20 cellular contexts compared by ENCODE assay signal in the genomic region with DNA sequence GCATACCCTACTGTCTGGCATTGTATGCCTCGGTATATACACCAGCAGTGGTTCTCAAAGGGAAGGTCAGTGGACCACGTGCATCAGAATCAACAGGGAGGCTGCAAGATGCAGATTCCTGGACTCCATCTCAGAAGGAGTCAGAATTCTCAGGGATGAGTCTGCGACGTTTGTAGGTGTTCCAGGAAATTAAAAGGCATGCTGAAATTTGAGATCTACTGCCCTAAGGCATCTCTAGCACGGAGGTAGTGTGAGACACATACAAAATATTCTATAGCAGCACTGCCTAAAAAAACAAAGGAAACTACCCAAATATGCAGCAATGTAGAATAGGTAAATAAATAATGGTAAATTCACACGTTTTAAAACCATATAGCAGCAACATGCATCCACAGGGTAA.
"Had no signal": no experiment of that assay in that cellular context is flagged by ENCODE, and none has a peak within 500 bp of the region (broad histone marks: within the 10 kb centered on the region; RNA-seq: fewer than 3 reads in every experiment).

No MANE protein-coding gene starts in this region.

- H3K4me1 ChIP-seq: ascending aorta, esophagus squamous epithelium, pancreas, right lobe of liver, stomach had no signal

- H3K4me3 ChIP-seq: ascending aorta, cardiac muscle cell, esophagus squamous epithelium, pancreas, right lobe of liver, stomach had no signal

- DNase-seq: activated CD4-positive, alpha-beta T cell treated with anti-CD3 and anti-CD28 coated beads, Interleukin-2, amount 10 ng/mL, durations not matched to agents 24 days and 14 days; activated CD4-positive, CD25-positive, alpha-beta regulatory T cell; activated CD8-positive, alpha-beta T cell treated with anti-CD3 and anti-CD28 coated beads for 36 hours; activated T-cell treated with anti-CD3 and anti-CD28 coated beads, Interleukin-2, amount 50 U/mL, for 24 hours; effector CD8-positive, alpha-beta T cell; esophagus squamous epithelium; left cardiac atrium; natural killer cell; pancreas; right lobe of liver; small intestine; stimulated activated CD4-positive, alpha-beta T cell treated with anti-CD3 and anti-CD28 coated beads, Interleukin-4, amount 100 ng/mL, for 1 hour; stomach; T-helper 9 cell had no signal

- H3K27ac ChIP-seq: ascending aorta, cardiac muscle cell, esophagus squamous epithelium, pancreas, right lobe of liver, stomach had no signal

- H3K27ac Mint-ChIP-seq: activated CD4-positive, alpha-beta T cell treated with anti-CD3 and anti-CD28 coated beads, Interleukin-2, amount 10 ng/mL, durations not matched to agents 24 days and 14 days; activated CD8-positive, alpha-beta T cell treated with anti-CD3 and anti-CD28 coated beads for 36 hours; activated naive CD4-positive, alpha-beta T cell treated with anti-CD3 and anti-CD28 coated beads, Interleukin-2, amount 50 U/mL, for 24 hours; activated T-cell treated with anti-CD3 and anti-CD28 coated beads, Interleukin-2, amount 50 U/mL, for 24 hours; dendritic cell treated with granulocyte-macrophage colony-stimulating factor and Interleukin-4, amounts not matched to agents 40 ng/mL and 50 ng/mL, for 4 days; natural killer cell; stimulated activated effector memory CD8-positive, alpha-beta T cell treated with anti-CD3 and anti-CD28 coated beads, Interleukin-12 subunit alpha, Interleukin-12 subunit beta, amount 100 ng/mL, for 72 hours; type B pancreatic cell had no signal

- H3K36me3 ChIP-seq: ascending aorta, cardiac muscle cell, esophagus squamous epithelium, pancreas, right lobe of liver, stomach had no signal

- H3K27me3 Mint-ChIP-seq: activated CD8-positive, alpha-beta T cell treated with anti-CD3 and anti-CD28 coated beads for 36 hours; activated naive CD4-positive, alpha-beta T cell treated with anti-CD3 and anti-CD28 coated beads, Interleukin-2, amount 50 U/mL, for 24 hours; activated T-cell treated with anti-CD3 and anti-CD28 coated beads, Interleukin-2, amount 50 U/mL, for 24 hours had no signal

- FAIRE-seq: pancreas, small intestine had no signal

- H3K4me3 Mint-ChIP-seq: activated CD4-positive, alpha-beta T cell treated with anti-CD3 and anti-CD28 coated beads, Interleukin-2, amount 10 ng/mL, durations not matched to agents 24 days and 14 days; activated CD8-positive, alpha-beta T cell treated with anti-CD3 and anti-CD28 coated beads for 36 hours; activated naive CD4-positive, alpha-beta T cell treated with anti-CD3 and anti-CD28 coated beads, Interleukin-2, amount 50 U/mL, for 24 hours; activated T-cell treated with anti-CD3 and anti-CD28 coated beads, Interleukin-2, amount 50 U/mL, for 24 hours; dendritic cell treated with granulocyte-macrophage colony-stimulating factor and Interleukin-4, amounts not matched to agents 40 ng/mL and 50 ng/mL, for 4 days; natural killer cell; stimulated activated effector memory CD8-positive, alpha-beta T cell treated with anti-CD3 and anti-CD28 coated beads, Interleukin-12 subunit alpha, Interleukin-12 subunit beta, amount 100 ng/mL, for 72 hours; type B pancreatic cell had no signal

- H3K9me3 ChIP-seq: ascending aorta, esophagus squamous epithelium, pancreas, right lobe of liver, stomach had no signal

- ATAC-seq: activated CD8-positive, alpha-beta T cell treated with anti-CD3 and anti-CD28 coated beads for 36 hours; left cardiac atrium; natural killer cell; pancreas; right lobe of liver; stimulated activated effector memory CD8-positive, alpha-beta T cell treated with anti-CD3 and anti-CD28 coated beads, Interleukin-12 subunit alpha, Interleukin-12 subunit beta, amount 100 ng/mL, for 72 hours had no signal

- H3K4me1 Mint-ChIP-seq: activated CD4-positive, alpha-beta T cell treated with anti-CD3 and anti-CD28 coated beads, Interleukin-2, amount 10 ng/mL, durations not matched to agents 24 days and 14 days; activated naive CD4-positive, alpha-beta T cell treated with anti-CD3 and anti-CD28 coated beads, Interleukin-2, amount 50 U/mL, for 24 hours; natural killer cell; stimulated activated effector memory CD8-positive, alpha-beta T cell treated with anti-CD3 and anti-CD28 coated beads, Interleukin-12 subunit alpha, Interleukin-12 subunit beta, amount 100 ng/mL, for 72 hours had no signal

- H3K9me3 Mint-ChIP-seq: activated CD8-positive, alpha-beta T cell treated with anti-CD3 and anti-CD28 coated beads for 36 hours; activated T-cell treated with anti-CD3 and anti-CD28 coated beads, Interleukin-2, amount 50 U/mL, for 24 hours; dendritic cell treated with granulocyte-macrophage colony-stimulating factor and Interleukin-4, amounts not matched to agents 40 ng/mL and 50 ng/mL, for 4 days; type B pancreatic cell had no signal

- H3K27me3 ChIP-seq: ascending aorta, cardiac muscle cell, right lobe of liver, stomach had no signal

- H3K36me3 Mint-ChIP-seq: activated naive CD4-positive, alpha-beta T cell treated with anti-CD3 and anti-CD28 coated beads, Interleukin-2, amount 50 U/mL, for 24 hours; stimulated activated effector memory CD8-positive, alpha-beta T cell treated with anti-CD3 and anti-CD28 coated beads, Interleukin-12 subunit alpha, Interleukin-12 subunit beta, amount 100 ng/mL, for 72 hours; type B pancreatic cell had no signal
